13 cellular contexts compared by ENCODE assay signal in genomic region chr20:5735845-5736530, GRCh38. TPM values are rescaled to one million over a fixed set of nuclear protein-coding genes. Genes with fewer than 3 reads are reported as not detected.
A peak's percentile ranks its signal among the peaks of the same experiment; 100 is the strongest.
DNase-seq lines count a peak whose midpoint lies in the region; FAIRE-seq and TF ChIP-seq lines count a peak whose summit lies in the region.
"Had no signal": no experiment of that assay in that cellular context is flagged by ENCODE, and none has a peak within 500 bp of the region (broad histone marks: within the 10 kb centered on the region; RNA-seq: fewer than 3 reads in every experiment).

No MANE protein-coding gene starts in this region.

- no peaks in the 10 kb centered on the region for H3K9me3 Mint-ChIP-seq in neural progenitor cell

- H3K27me3 Mint-ChIP-seq in neural progenitor cell (ENCODE audit: insufficient read depth, low read depth), result peaks cover 5% of the 10 kb centered on the region

- peak overlapping the region; percentile 82 for H2AFZ ChIP-seq in neural progenitor cell (replicated peaks)

- H3K27ac ChIP-seq in neural progenitor cell (no peak overlapping the region), esophagus squamous epithelium (peak overlapping the region in 2 of 4 donors; percentile 14 to 26)
- H3K27ac ChIP-seq: thoracic aorta, WERI-Rb-1 had no signal

- no peaks in the 10 kb centered on the region for H3K36me3 ChIP-seq in neural progenitor cell
- no peaks in the 10 kb centered on the region for H3K36me3 ChIP-seq in esophagus squamous epithelium
- H3K36me3 ChIP-seq: thoracic aorta, WERI-Rb-1 had no signal

- peak overlapping the region; percentile 12 for H3K27ac Mint-ChIP-seq in neural progenitor cell

- no peaks in the 10 kb centered on the region for H3K79me2 ChIP-seq in neural progenitor cell (ENCODE audit: low read depth)

- H3K27me3 ChIP-seq in neural progenitor cell (no peaks in the 10 kb centered on the region), esophagus squamous epithelium (no peaks in the 10 kb centered on the region)

- TF ChIP-seq POLR2A in esophagus squamous epithelium (IDR thresholded peaks at IDR 0.05), result no peak

- H3K4me3 Mint-ChIP-seq in neural progenitor cell, result no peak overlapping the region

- peaks cover 11% of the 10 kb centered on the region for H3F3A ChIP-seq in neural progenitor cell (ENCODE audit: low read depth)

- 46 to 47% methylated on average over 3 of the region's 3 CpGs for WGBS in esophagus squamous epithelium, 2 donors

- no peaks in the 10 kb centered on the region for H3K36me3 Mint-ChIP-seq in neural progenitor cell

- H3K4me1 ChIP-seq in neural progenitor cell, result peaks cover 22% of the 10 kb centered on the region
- peaks cover 4 to 27% (median 14%) of the 10 kb centered on the region in 3 donors for H3K4me1 ChIP-seq in esophagus squamous epithelium

- H3K4me3 ChIP-seq in neural progenitor cell (no peak overlapping the region), esophagus squamous epithelium (no peak overlapping the region)
- H3K4me3 ChIP-seq: skin epidermis, thoracic aorta had no signal

- no peak overlapping the region for H3K9ac ChIP-seq in neural progenitor cell

- TF ChIP-seq CTCF in neural progenitor cell (IDR thresholded peaks at IDR 0.05) (no peak), esophagus squamous epithelium (IDR thresholded peaks at IDR 0.05) (no peak)

- peaks cover 31% of the 10 kb centered on the region for H3K4me1 Mint-ChIP-seq in neural progenitor cell

- FAIRE-seq in RCC 7860 (lab: Jason Lieb, UNC), result no peak
- FAIRE-seq: G401.6 had no signal

- H4K20me1 ChIP-seq in neural progenitor cell (ENCODE audit: low read depth), result no peaks in the 10 kb centered on the region

- DNase-seq in NCI-H510A treated with DMSO at 0.1 percent for 48 hours (lab: John Stamatoyannopoulos, UW) (peak; percentile 46), NCI-H510A (lab: John Stamatoyannopoulos, UW) (no peak), NCI-H2196 (lab: John Stamatoyannopoulos, UW; ENCODE audit: unreplicated experiment) (peak; percentile 46), dedifferentiated amniotic fluid mesenchymal stem cell (ENCODE audit: extremely low spot score) (peak; percentile 31), neural progenitor cell (ENCODE audit: low spot score) (peak; percentile 11), esophagus squamous epithelium (lab: John Stamatoyannopoulos, UW) (no peak), RCC 7860 (ENCODE audit: low spot score) (no peak), occipital lobe (lab: John Stamatoyannopoulos, UW) (no peak)
- DNase-seq: NCI-H1048, WERI-Rb-1 had no signal

- intact Hi-C loops in esophagus squamous epithelium (cut with DNase I), result no loop called here

- H3K9me3 ChIP-seq in neural progenitor cell (ENCODE audit: low read depth), result no peaks in the 10 kb centered on the region
- H3K9me3 ChIP-seq in esophagus squamous epithelium, result no peaks in the 10 kb centered on the region
- H3K9me3 ChIP-seq: thoracic aorta had no signal

- no peak overlapping the region for H3K4me2 ChIP-seq in neural progenitor cell

RNA-seq across cellular contexts. Expression of gene SHLD1, which starts 14.2 kb away (rescaled TPM):
- total RNA-seq in neural progenitor cell (ENCODE audit: low replicate concordance) (5.1 and 9.0 TPM in 2 replicates), esophagus squamous epithelium (1 to 10 TPM; 1.2 to 3.6 (median 2.0) TPM), occipital lobe (6.2 TPM)

Comparison
In these comparisons a context has a peak if more than half of its experiments do, and no peak if none do; other contexts are left out.
1. DNase-seq: peak in NCI-H510A treated with DMSO at 0.1 percent for 48 hours (single experiment), NCI-H2196 (single experiment), dedifferentiated amniotic fluid mesenchymal stem cell (single experiment) and neural progenitor cell (single experiment); none in NCI-H510A (single experiment), esophagus squamous epithelium (single experiment), RCC 7860 (single experiment) and occipital lobe (single experiment).